8 cellular contexts compared by ENCODE assay signal in the genomic region with DNA sequence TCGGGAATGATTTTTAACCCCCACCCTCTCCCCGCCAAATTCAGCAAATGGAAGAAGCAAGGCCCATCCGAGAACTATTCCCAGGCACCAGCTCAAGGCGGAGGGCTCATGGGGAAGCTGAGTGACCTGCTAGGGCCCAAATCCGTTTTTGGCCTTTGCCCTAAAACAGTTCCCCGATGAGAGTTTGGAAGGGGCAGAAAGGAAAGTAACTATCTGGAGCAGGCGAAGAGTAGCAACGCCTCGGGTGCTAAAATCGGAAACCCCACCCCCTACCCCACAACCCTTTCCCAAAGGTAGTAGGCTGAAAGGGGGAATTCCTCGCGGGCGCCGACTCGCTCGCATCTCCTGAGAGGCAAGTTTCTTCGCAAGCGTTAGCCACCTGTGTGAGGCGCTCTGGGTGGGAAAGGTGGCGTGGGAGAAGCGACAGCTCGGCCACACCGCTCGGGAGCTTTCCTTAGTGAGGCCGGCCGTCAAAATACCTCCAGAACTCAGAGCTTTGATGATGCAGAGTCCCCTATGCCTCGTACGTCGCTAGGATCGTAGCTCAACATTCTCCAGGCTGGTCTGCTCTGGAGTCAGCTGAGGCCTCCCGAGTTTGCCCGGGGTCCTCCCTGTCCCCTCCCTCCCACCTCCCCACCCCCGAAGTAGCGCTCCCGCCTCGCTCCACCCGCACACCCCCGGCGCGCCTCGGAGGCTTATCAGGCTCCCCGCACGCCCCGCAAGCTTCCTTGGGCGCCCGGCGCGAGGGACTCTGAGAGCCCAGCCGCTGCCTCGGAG. TPM values are rescaled to one million over a fixed set of nuclear protein-coding genes. Genes with fewer than 3 reads are reported as not detected.
A peak's percentile ranks its signal among the peaks of the same experiment; 100 is the strongest.
DNase-seq lines count a peak whose midpoint lies in the region; ATAC-seq and TF ChIP-seq lines count a peak whose summit lies in the region.

No MANE protein-coding gene starts in this region.

- H3K9me3 ChIP-seq in PC-3 (ENCODE audit: low read length): no peaks in the 10 kb centered on the region
- H3K9me3 ChIP-seq in esophagus (ENCODE audit: control insufficient read depth in 2 of 2, insufficient read depth in 1 of 2, low read depth in 1 of 2, low read length in 1 of 2): no peaks in the 10 kb centered on the region
- no peaks in the 10 kb centered on the region for H3K9me3 ChIP-seq in mesodermal cell (ENCODE audit: control insufficient read depth, low read length)

- no peaks in the 10 kb centered on the region for H3K9me2 ChIP-seq in PC-3 (replicated peaks; ENCODE audit: low read length)

- POLR2A ChIA-PET in PC-3 (lab: Charles Lee; ENCODE audit: unreplicated experiment): interaction anchor here (0.6 to 1.9 kb wide), 8 partner anchors 9 to 746 kb away, joined by 3 to 19 read pairs (median 5); no protein-coding TSS in a partner anchor

- peak; percentile 53 for ATAC-seq in PC-3

- CTCF ChIA-PET in PC-3 (lab: Charles Lee): interaction anchor here (0.5 to 1.9 kb wide), 11 partner anchors 10 to 348 kb away, joined by 3 to 15 read pairs (median 4); no protein-coding TSS in a partner anchor

- H3K4me1 ChIP-seq in PC-3 (ENCODE audit: insufficient read depth, low read length) (peaks cover 23% of the 10 kb centered on the region), esophagus (ENCODE audit: control insufficient read depth in 2 of 2, insufficient read depth in 2 of 2, low read length in 1 of 2) (no peaks in the 10 kb centered on the region), mesodermal cell (ENCODE audit: control insufficient read depth, insufficient read depth, low read length, poor library complexity, severe bottlenecking) (peaks cover 2% of the 10 kb centered on the region), urinary bladder (ENCODE audit: insufficient read depth) (no peaks in the 10 kb centered on the region)

- no peaks in the 10 kb centered on the region for H4K20me1 ChIP-seq in PC-3 (ENCODE audit: low read length)

- BruUV-seq in PC-3 (replicated peaks; lab: Mats Ljungman, UMichigan): no TSS peak

- DNase-seq in GM10266 (ENCODE audit: extremely low spot score) (peak; percentile 16), PC-3 (peak; percentile 74), NCI-H2227 treated with DMSO at 0.1 percent for 48 hours (lab: John Stamatoyannopoulos, UW) (no peak)
- DNase-seq in activated effector memory CD4-positive, alpha-beta T cell treated with Interleukin-2 at 50 U/mL for 16 hours: no peak
- no peak for DNase-seq in stimulated activated CD4-positive, alpha-beta T cell treated with anti-CD3 and anti-CD28 coated beads, Interleukin-4, amount 100 ng/mL, for 24 hours

- peak overlapping the region; percentile 87 for H3K4me2 ChIP-seq in PC-3 (ENCODE audit: low read length)

- peak overlapping the region; percentile 10 for H3K27ac ChIP-seq in PC-3 (ENCODE audit: low read length)
- peak overlapping the region; percentile 66 to 74 for H3K27ac ChIP-seq in esophagus (ENCODE audit: low read depth in 2 of 2, low read length in 1 of 2)
- H3K27ac ChIP-seq in mesodermal cell (ENCODE audit: low read depth, low read length, severe bottlenecking): no peak overlapping the region
- peak overlapping the region; percentile 38 for H3K27ac ChIP-seq in urinary bladder (ENCODE audit: low read depth)

- intact Hi-C loops in PC-3 (cut with micrococcal nuclease): loop anchor here (1.0 to 2.0 kb wide), 12 partner anchors 31 to 349 kb away; no protein-coding TSS in a partner anchor

- peak overlapping the region; percentile 90 for H2AFZ ChIP-seq in PC-3 (ENCODE audit: low read length)

- peak overlapping the region; percentile 43 for H3K9ac ChIP-seq in PC-3 (ENCODE audit: low read length)

- H3F3A ChIP-seq in PC-3 (ENCODE audit: low read length, unreplicated experiment): no peaks in the 10 kb centered on the region

- 4 to 5% methylated on average over 48 to 50 of the region's 50 CpGs for WGBS in esophagus, 2 donors
- WGBS in mesodermal cell (ENCODE audit: insufficient coverage in 2 of 2), 2 experiments: 2 to 3% methylated on average over 23 to 28 of the region's 50 CpGs
- 4% methylated on average over 50 of the region's 50 CpGs for WGBS in urinary bladder

- TF ChIP-seq CTCF in GM10266 (IDR thresholded peaks at IDR 0.05; ENCODE audit: control insufficient read depth, insufficient read depth, low read depth, missing control alignments): no peak
- TF ChIP-seq CTCF in PC-3 (conservative IDR thresholded peaks at IDR 0.05; ENCODE audit: low read depth, low read length): peak; percentile 61

- peak overlapping the region; percentile 72 for H3K4me3 ChIP-seq in PC-3 (ENCODE audit: low read length)
- H3K4me3 ChIP-seq in esophagus (ENCODE audit: low read depth in 1 of 2, low read length in 2 of 2): peak overlapping the region; percentile 56 to 63
- H3K4me3 ChIP-seq in mesodermal cell (ENCODE audit: extremely low read depth, insufficient read depth, low read length, poor library complexity, severe bottlenecking): peak overlapping the region; percentile 58
- H3K4me3 ChIP-seq in urinary bladder (ENCODE audit: low read depth, low read length): peak overlapping the region; percentile 62

- H3K27me3 ChIP-seq in PC-3 (ENCODE audit: low read length): no peaks in the 10 kb centered on the region
- no peaks in the 10 kb centered on the region for H3K27me3 ChIP-seq in esophagus (ENCODE audit: control insufficient read depth in 1 of 2, insufficient read depth in 2 of 2, low read length in 2 of 2)

- H3K79me2 ChIP-seq in PC-3 (ENCODE audit: low read length): no peaks in the 10 kb centered on the region

- no peaks in the 10 kb centered on the region for H3K36me3 ChIP-seq in PC-3 (ENCODE audit: low read depth, low read length)
- H3K36me3 ChIP-seq in esophagus (ENCODE audit: control insufficient read depth in 2 of 2, insufficient read depth in 2 of 2, low read length in 1 of 2): no peaks in the 10 kb centered on the region
- no peaks in the 10 kb centered on the region for H3K36me3 ChIP-seq in mesodermal cell (ENCODE audit: control insufficient read depth, insufficient read depth, low read length)
- no peaks in the 10 kb centered on the region for H3K36me3 ChIP-seq in urinary bladder (ENCODE audit: insufficient read depth)

RNA-seq across cellular contexts. Expression of gene PRKG1, which starts 0.6 kb away (rescaled TPM):
- 6.3 and 7.4 TPM in 2 replicates for total RNA-seq in PC-3 (2014; rRNA removed)
- under 1 TPM; 0.84 to 0.87 TPM for polyA plus RNA-seq in esophagus
- polyA plus RNA-seq in mesodermal cell (2013, experiment 1 of 2): 10.3 TPM
- 7.8 TPM for polyA plus RNA-seq in mesodermal cell (2013, experiment 2 of 2)
- total RNA-seq in urinary bladder: 126 TPM
- polyA plus RNA-seq in urinary bladder: 17.1 TPM

Comparison
In these comparisons a context has a peak if more than half of its experiments do, and no peak if none do; other contexts are left out.
1. DNase-seq: peak in GM10266 (single experiment) and PC-3 (single experiment); none in NCI-H2227 treated with DMSO at 0.1 percent for 48 hours (single experiment), activated effector memory CD4-positive, alpha-beta T cell treated with Interleukin-2 at 50 U/mL for 16 hours (single experiment) and stimulated activated CD4-positive, alpha-beta T cell treated with anti-CD3 and anti-CD28 coated beads, Interleukin-4, amount 100 ng/mL, for 24 hours (single experiment).
2. RNA of gene PRKG1, which starts 0.6 kb away (total RNA-seq): 126 TPM in urinary bladder (single experiment); 6.3 to 7.4 TPM in PC-3; every median in the first group is over 10 times any median in the second.
3. Peak in every context shown above with its lines, with median percentiles within 50 percentile points of each other: H3K4me3 ChIP-seq.